9 cellular contexts compared by ENCODE assay signal in the genomic region with DNA sequence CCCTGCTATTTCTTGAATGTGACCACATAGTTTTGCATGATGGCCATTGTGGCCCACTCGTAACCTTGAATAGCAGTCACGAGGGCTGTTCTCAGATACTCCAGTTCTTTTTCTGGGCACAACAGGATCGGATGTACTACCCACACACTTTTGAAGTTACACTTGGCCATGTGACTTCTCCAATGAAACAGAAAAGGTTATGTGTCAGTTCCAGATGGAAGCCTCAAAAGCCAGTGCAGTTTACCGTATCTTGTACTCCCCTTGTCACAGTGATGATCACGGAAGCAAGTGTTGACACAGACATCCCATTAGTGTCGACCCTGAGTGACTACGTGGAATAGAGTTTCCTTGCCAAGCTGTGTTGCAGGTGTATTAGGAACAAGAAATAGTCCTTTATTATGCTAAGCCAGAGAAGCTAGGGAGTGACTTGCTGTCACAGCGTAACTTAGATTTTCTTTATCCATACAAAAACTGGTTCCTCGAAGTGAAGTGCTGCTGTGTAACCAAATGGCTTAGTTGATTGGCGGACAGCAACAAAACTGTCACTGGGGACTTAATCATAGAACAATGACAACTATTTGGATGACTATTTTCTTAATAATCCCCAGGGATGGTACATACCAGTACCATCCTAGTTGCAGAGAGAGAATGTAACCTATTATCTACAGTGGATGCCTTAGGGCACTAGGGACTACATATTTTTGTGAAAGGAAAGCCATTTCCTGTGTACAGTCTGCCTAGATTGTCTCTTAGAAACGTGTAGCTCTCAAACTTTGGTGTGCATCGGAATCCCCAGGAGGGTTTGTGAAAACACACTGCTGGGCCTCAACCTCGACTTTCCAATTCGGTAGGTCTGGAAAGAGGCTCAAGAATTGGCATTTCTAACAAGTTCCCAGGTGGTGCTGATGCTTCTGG.
DNase-seq lines count a peak whose midpoint lies in the region; ATAC-seq and TF ChIP-seq lines count a peak whose summit lies in the region.
"Had no signal": no experiment of that assay in that cellular context is flagged by ENCODE, and none has a peak within 500 bp of the region (broad histone marks: within the 10 kb centered on the region; RNA-seq: fewer than 3 reads in every experiment).

No MANE protein-coding gene starts in this region.

- no peaks in the 10 kb centered on the region for H3K9me3 ChIP-seq in colonic mucosa

- intact Hi-C loops in colonic mucosa (cut with DNase I), result no loop called here

- H3K4me1 ChIP-seq in colonic mucosa, result no peaks in the 10 kb centered on the region

- peak; percentile 79 for ATAC-seq in GM18909 (IDR thresholded peaks at IDR 0.05; ENCODE audit: poor library complexity, unreplicated experiment)
- ATAC-seq in HG03558 (IDR thresholded peaks at IDR 0.05; ENCODE audit: extremely low read depth, unreplicated experiment), result peak; percentile 81
- ATAC-seq in GM21528 (IDR thresholded peaks at IDR 0.05; ENCODE audit: low FRiP score, unreplicated experiment), result no peak

- TF ChIP-seq CTCF in colonic mucosa (IDR thresholded peaks at IDR 0.05), result no peak

- H3K4me3 ChIP-seq in colonic mucosa (no peak overlapping the region), skin epidermis (no peak overlapping the region)

- no peaks in the 10 kb centered on the region for H3K27me3 ChIP-seq in colonic mucosa

- H3K27ac ChIP-seq in colonic mucosa, result peak overlapping the region; percentile 37
- peak overlapping the region in 15 of 21 experiments; percentile 3 to 75 (median 40) for H3K27ac ChIP-seq in skin epidermis

- H3K9ac ChIP-seq in colonic mucosa (ENCODE audit: low read depth in 2 of 2, low read length in 2 of 2), result no peak overlapping the region

- DNase-seq in colonic mucosa, result no peak
- no peak for DNase-seq in effector CD4-positive, alpha-beta T cell
- no peak for DNase-seq in activated CD4-positive, alpha-beta T cell treated with anti-CD3 and anti-CD28 coated beads, Interleukin-2, amount 50 U/mL, for 1 hour
- DNase-seq in activated CD4-positive, alpha-beta T cell treated with anti-CD3 and anti-CD28 coated beads, Interleukin-2, amount 50 U/mL, for 48 hours, result no peak
- DNase-seq: activated naive CD4-positive, alpha-beta T cell treated with Interleukin-2 at 50 U/mL for 16 hours had no signal

- H3K36me3 ChIP-seq in colonic mucosa, result no peaks in the 10 kb centered on the region
